ENCODE assay signal across 8 cellular contexts in the genomic region with DNA sequence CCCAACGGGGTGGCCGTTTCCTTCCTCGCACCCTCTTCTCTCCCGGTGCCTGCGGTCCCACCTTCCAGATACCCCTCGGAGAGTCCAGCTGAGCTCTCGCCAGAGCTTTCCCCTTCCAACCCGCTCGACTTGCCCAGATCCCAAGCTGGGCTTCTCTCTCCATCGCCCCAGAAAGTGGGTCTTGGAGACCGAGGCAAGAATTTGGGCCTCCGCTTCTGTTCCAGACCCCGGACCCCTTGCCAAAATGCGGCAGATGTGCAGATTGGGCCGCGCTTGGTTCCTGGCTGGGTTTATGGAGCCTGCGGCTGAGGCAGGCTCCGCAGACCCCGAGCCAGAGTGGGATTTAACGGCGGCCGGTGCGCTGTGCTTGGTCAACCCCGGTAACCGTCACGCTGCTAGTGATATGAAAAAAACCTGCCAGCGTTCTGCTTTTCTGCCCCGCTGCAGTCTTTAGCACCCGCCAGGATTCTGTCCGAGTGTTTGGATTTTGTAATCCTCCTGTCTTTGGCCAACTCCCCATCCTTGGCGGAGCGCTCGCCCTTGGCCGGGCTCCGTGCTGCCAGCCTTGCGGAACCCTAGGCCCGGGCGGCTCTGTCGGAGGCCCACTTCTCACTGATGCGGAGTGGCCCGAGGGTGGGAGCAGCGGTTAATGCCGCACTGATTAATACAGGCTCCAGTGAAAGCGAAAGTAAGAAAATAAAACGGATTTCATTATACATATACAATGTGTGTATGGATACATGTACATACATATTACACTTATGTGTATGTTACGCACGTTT. TPM values are rescaled to one million over a fixed set of nuclear protein-coding genes. Genes with fewer than 3 reads are reported as not detected.
DNase-seq lines count a peak whose midpoint lies in the region; ATAC-seq and TF ChIP-seq lines count a peak whose summit lies in the region.

No MANE protein-coding gene starts in this region.

- H3K27me3 ChIP-seq in OCI-LY3 (ENCODE audit: low read depth, low read length) (no peaks in the 10 kb centered on the region), upper lobe of right lung (no peaks in the 10 kb centered on the region)

- H3K9me3 ChIP-seq in OCI-LY3 (ENCODE audit: insufficient read depth, low read length) (0 out of 2 replicates have a peak, but pooled peaks cover 5% of the 10 kb centered on the region), upper lobe of right lung (no peaks in the 10 kb centered on the region)

- H3K36me3 ChIP-seq in OCI-LY3 (replicated peaks; ENCODE audit: low read depth, low read length) (peaks cover 22% of the 10 kb centered on the region), upper lobe of right lung (no peaks in the 10 kb centered on the region)

- H4K20me1 ChIP-seq in OCI-LY3 (ENCODE audit: insufficient read depth, low read length), result peaks cover 26% of the 10 kb centered on the region

- ATAC-seq in omental fat pad (ENCODE audit: low FRiP score), result peak; percentile 60
- peak; percentile 70 for ATAC-seq in upper lobe of right lung
- no peak for ATAC-seq in GM18519 (IDR thresholded peaks at IDR 0.05; ENCODE audit: low FRiP score, unreplicated experiment)

- H3K4me2 ChIP-seq in OCI-LY3 (ENCODE audit: low read length), result peak overlapping the region; percentile 87

- peaks cover 46% of the 10 kb centered on the region for H3K79me2 ChIP-seq in OCI-LY3 (ENCODE audit: low read length)

- intact Hi-C loops in upper lobe of right lung (cut with DNase I), result no loop called here

- H3K4me3 ChIP-seq in HFF-Myc (replicated peaks; ENCODE audit: low read depth, low read length), result peak overlapping the region; percentile 57
- H3K4me3 ChIP-seq in OCI-LY3 (ENCODE audit: low read length), result peak overlapping the region; percentile 89
- peak overlapping the region; percentile 66 for H3K4me3 ChIP-seq in upper lobe of right lung

- H3K27ac ChIP-seq in OCI-LY3 (ENCODE audit: low read length), result peak overlapping the region; percentile 84
- H3K27ac ChIP-seq in upper lobe of right lung, result peak overlapping the region; percentile 94

- peak overlapping the region; percentile 72 for H2AFZ ChIP-seq in OCI-LY3 (ENCODE audit: low read depth, low read length)

- DNase-seq in COLO829 (ENCODE audit: low spot score) (peak; percentile 22), HFF-Myc (ENCODE audit: extremely low read depth, low read depth) (no peak), germinal center (ENCODE audit: low spot score) (peak; percentile 63), omental fat pad (ENCODE audit: low spot score) (no peak), upper lobe of right lung (peak; percentile 81)
- peak; percentile 62 for DNase-seq in activated naive CD4-positive, alpha-beta T cell treated with Interleukin-2 at 50 U/mL for 16 hours

- peak overlapping the region; percentile 97 for H3K9ac ChIP-seq in OCI-LY3 (ENCODE audit: low read length)

- no peak for TF ChIP-seq CTCF in HFF-Myc (IDR thresholded peaks at IDR 0.05; ENCODE audit: low read depth, low read length, missing control alignments)
- TF ChIP-seq CTCF in OCI-LY3 (IDR thresholded peaks at IDR 0.05; ENCODE audit: low read depth, low read length), result no peak
- TF ChIP-seq CTCF in omental fat pad (IDR thresholded peaks at IDR 0.05), result no peak
- no peak for TF ChIP-seq CTCF in upper lobe of right lung (IDR thresholded peaks at IDR 0.05)

- H3K4me1 ChIP-seq in OCI-LY3 (ENCODE audit: low read length) (peaks cover 32% of the 10 kb centered on the region), upper lobe of right lung (peaks cover 22% of the 10 kb centered on the region)

RNA-seq across cellular contexts. Expression of a gene that starts 0.8 kb away (rescaled TPM):
- 100 to 1,000 TPM in 1 of 4 donors, 10 to 100 TPM in 3; 58.1 to 127 (median 92.3) TPM for total RNA-seq in omental fat pad
- total RNA-seq in upper lobe of right lung, result 75.7 TPM

RNA-seq across cellular contexts. Expression of a gene that starts 58.1 kb away (rescaled TPM):
- 10 to 100 TPM in 2 of 4 donors, 1 to 10 TPM in 2; 9.0 to 24.7 (median 11.0) TPM for total RNA-seq in omental fat pad
- total RNA-seq in upper lobe of right lung, result 12.4 TPM

Comparison
In these comparisons a context has a peak if more than half of its experiments do, and no peak if none do; other contexts are left out.
1. DNase-seq: peak in COLO829 (single experiment), activated naive CD4-positive, alpha-beta T cell treated with Interleukin-2 at 50 U/mL for 16 hours (single experiment), germinal center (single experiment) and upper lobe of right lung (single experiment); none in HFF-Myc (single experiment) and omental fat pad (single experiment).
2. Peak in every context shown above with its lines, with median percentiles within 50 percentile points of each other: H3K4me3 ChIP-seq.